Comparison of ENCODE assay signal across 16 cellular contexts in the genomic region with DNA sequence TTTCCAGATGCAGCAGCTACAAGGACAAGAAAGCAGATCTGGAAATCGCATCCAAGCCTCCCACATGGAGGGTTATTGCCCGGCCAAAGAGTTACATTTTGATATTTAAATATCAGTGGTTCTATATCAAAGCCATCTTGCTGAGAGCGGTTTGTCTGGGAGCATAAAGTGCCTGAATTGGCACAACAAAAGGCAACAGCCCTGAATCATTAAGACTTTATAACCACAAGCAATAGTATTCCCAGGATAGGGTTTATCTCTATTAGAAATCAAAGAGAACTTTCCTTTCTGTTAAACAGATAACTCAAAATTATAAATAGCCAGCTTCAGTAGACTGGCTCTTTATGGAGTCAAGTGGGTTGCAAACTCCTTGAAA.
"Had no signal": no experiment of that assay in that cellular context is flagged by ENCODE, and none has a peak within 500 bp of the region (broad histone marks: within the 10 kb centered on the region; RNA-seq: fewer than 3 reads in every experiment).

No MANE protein-coding gene starts in this region.

- H3K27ac ChIP-seq: epithelial cell of prostate, left ventricle myocardium inferior, right lobe of liver, spleen had no signal

- DNase-seq: activated CD4-positive, CD25-positive, alpha-beta regulatory T cell treated with anti-CD3 and anti-CD28 coated beads, Interleukin-2, amount 50 U/mL, for 72 hours; activated naive CD4-positive, alpha-beta T cell; activated naive CD8-positive, alpha-beta T cell treated with anti-CD3 and anti-CD28 coated beads, Interleukin-2, amount 10 ng/mL, durations not matched to agents 7 days and 5 days; anterior cingulate cortex; dermis blood vessel endothelial cell; effector memory CD8-positive, alpha-beta T cell; kidney; left ventricle myocardium inferior; right lobe of liver; spleen; T-helper 1 cell; T1000 had no signal

- FAIRE-seq: bronchial epithelial cell, kidney had no signal

- H3K27me3 ChIP-seq: right lobe of liver, spleen had no signal

- H3K4me3 Mint-ChIP-seq: activated naive CD8-positive, alpha-beta T cell treated with anti-CD3 and anti-CD28 coated beads, Interleukin-2, amount 10 ng/mL, durations not matched to agents 7 days and 5 days; effector memory CD8-positive, alpha-beta T cell; natural killer cell treated with Interleukin-12 subunit alpha and Interleukin-12 subunit beta and Interleukin-15 and Interleukin-18, amount 100 ng/mL, for 72 hours; stimulated activated naive CD8-positive, alpha-beta T cell treated with anti-CD3 and anti-CD28 coated beads, Interleukin-15, Interleukin-2, amounts not matched to agents 100 ng/mL and 50 ng/mL, for 24 hours had no signal

- H3K27me3 Mint-ChIP-seq: activated naive CD8-positive, alpha-beta T cell treated with anti-CD3 and anti-CD28 coated beads, Interleukin-2, amount 10 ng/mL, durations not matched to agents 7 days and 5 days; effector memory CD8-positive, alpha-beta T cell; natural killer cell treated with Interleukin-12 subunit alpha and Interleukin-12 subunit beta and Interleukin-15 and Interleukin-18, amount 100 ng/mL, for 72 hours; stimulated activated naive CD8-positive, alpha-beta T cell treated with anti-CD3 and anti-CD28 coated beads, Interleukin-15, Interleukin-2, amounts not matched to agents 100 ng/mL and 50 ng/mL, for 24 hours had no signal

- H3K9me3 ChIP-seq: right lobe of liver had no signal

- H3K4me3 ChIP-seq: left ventricle myocardium inferior, right lobe of liver, spleen had no signal

- H3K27ac Mint-ChIP-seq: activated naive CD8-positive, alpha-beta T cell treated with anti-CD3 and anti-CD28 coated beads, Interleukin-2, amount 10 ng/mL, durations not matched to agents 7 days and 5 days; effector memory CD8-positive, alpha-beta T cell; natural killer cell treated with Interleukin-12 subunit alpha and Interleukin-12 subunit beta and Interleukin-15 and Interleukin-18, amount 100 ng/mL, for 72 hours; stimulated activated naive CD8-positive, alpha-beta T cell treated with anti-CD3 and anti-CD28 coated beads, Interleukin-15, Interleukin-2, amounts not matched to agents 100 ng/mL and 50 ng/mL, for 24 hours had no signal

- H3K36me3 ChIP-seq: left ventricle myocardium inferior, right lobe of liver, spleen had no signal

- H3K4me1 Mint-ChIP-seq: activated naive CD8-positive, alpha-beta T cell treated with anti-CD3 and anti-CD28 coated beads, Interleukin-2, amount 10 ng/mL, durations not matched to agents 7 days and 5 days had no signal

- H3K4me1 ChIP-seq: left ventricle myocardium inferior, right lobe of liver, spleen had no signal

- H3K36me3 Mint-ChIP-seq: activated naive CD8-positive, alpha-beta T cell treated with anti-CD3 and anti-CD28 coated beads, Interleukin-2, amount 10 ng/mL, durations not matched to agents 7 days and 5 days; natural killer cell treated with Interleukin-12 subunit alpha and Interleukin-12 subunit beta and Interleukin-15 and Interleukin-18, amount 100 ng/mL, for 72 hours had no signal

- ATAC-seq: effector memory CD8-positive, alpha-beta T cell; natural killer cell treated with Interleukin-12 subunit alpha and Interleukin-12 subunit beta and Interleukin-15 and Interleukin-18, amount 100 ng/mL, for 72 hours; right lobe of liver had no signal
